12 cellular contexts compared by ENCODE assay signal in the genomic region with DNA sequence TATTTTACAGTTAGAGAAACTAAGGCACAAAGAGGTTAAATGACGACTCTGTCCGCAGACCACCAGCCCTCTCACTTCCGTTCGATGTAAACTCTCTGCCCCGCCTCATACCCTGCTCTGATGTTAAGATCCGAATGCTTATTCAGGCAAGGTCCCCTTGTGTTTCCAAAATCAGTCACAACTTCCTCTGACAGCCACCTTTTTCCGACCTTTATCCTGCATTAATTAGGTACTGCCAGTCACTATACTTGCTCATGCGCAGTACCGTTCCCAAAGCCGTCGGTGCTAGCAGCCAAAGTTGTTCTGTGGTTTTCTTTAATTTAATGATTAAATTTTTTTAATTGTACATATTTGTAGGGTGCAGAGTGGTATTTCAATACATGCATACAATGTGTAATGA. TPM values are rescaled to one million over a fixed set of nuclear protein-coding genes. Genes with fewer than 3 reads are reported as not detected.
DNase-seq lines count a peak whose midpoint lies in the region; ATAC-seq, FAIRE-seq and TF ChIP-seq lines count a peak whose summit lies in the region.
"Not testable (repeated sequence)": the region's sequence is repeated elsewhere in the genome, so short reads cannot be mapped to it uniquely, and the experiment has no call there.
"Had no signal": no experiment of that assay in that cellular context is flagged by ENCODE, and none has a peak within 500 bp of the region (broad histone marks: within the 10 kb centered on the region; RNA-seq: fewer than 3 reads in every experiment).

No MANE protein-coding gene starts in this region.

- peak overlapping the region; percentile 95; the same call in 1 of the 2 replicates for H2AFZ ChIP-seq in K562 (ENCODE audit: low read depth, low read length)

- FAIRE-seq in K562 (lab: Jason Lieb, UNC): not testable (repeated sequence)

- TF ChIP-seq EP300 in K562 (IDR thresholded peaks at IDR 0.05; ENCODE audit: low read length): not testable (repeated sequence)

- WGBS in K562 (ENCODE audit: insufficient coverage, low coverage, missing lambda C conversion rate): 40% methylated on average over 5 of the region's 11 CpGs

- H3K9me3 ChIP-seq in Panc1 (ENCODE audit: control insufficient read depth, insufficient read depth, low read depth, low read length); K562 (replicated peaks; ENCODE audit: control insufficient read depth, insufficient read depth, low read depth, low read length); muscle layer of duodenum (ENCODE audit: control insufficient read depth in 1 of 2, low read length in 2 of 2); upper lobe of right lung: not testable (repeated sequence)

- H3K27me3 Mint-ChIP-seq in activated CD8-positive, alpha-beta memory T cell treated with anti-CD3 and anti-CD28 coated beads, Interleukin-2, amount 10 ng/mL, durations not matched to agents 7 days and 5 days: not testable (repeated sequence)

- not testable (repeated sequence) for H3K36me3 Mint-ChIP-seq in activated CD8-positive, alpha-beta memory T cell treated with anti-CD3 and anti-CD28 coated beads, Interleukin-2, amount 10 ng/mL, durations not matched to agents 7 days and 5 days

- peak; percentile 6 for DNase-seq in GM12865 (ENCODE audit: low read depth)
- not testable (repeated sequence) for DNase-seq in Panc1 (ENCODE audit: low read depth, low spot score); K562 (ENCODE audit: extremely low read depth in 1 of 4, low spot score in 3 of 4); fibroblast of pulmonary artery (ENCODE audit: low read depth); upper lobe of right lung
- DNase-seq in activated CD8-positive, alpha-beta memory T cell treated with anti-CD3 and anti-CD28 coated beads, Interleukin-2, amount 10 ng/mL, durations not matched to agents 7 days and 5 days: peak; percentile 46
- peak; percentile 49 for DNase-seq in stimulated activated CD4-positive, alpha-beta T cell treated with anti-CD3 and anti-CD28 coated beads, Interleukin-15, amount 100 ng/mL, for 24 hours

- peak overlapping the region; percentile 56 for H3K27ac Mint-ChIP-seq in activated CD8-positive, alpha-beta memory T cell treated with anti-CD3 and anti-CD28 coated beads, Interleukin-2, amount 10 ng/mL, durations not matched to agents 7 days and 5 days

- not testable (repeated sequence) for H3K4me1 Mint-ChIP-seq in activated CD8-positive, alpha-beta memory T cell treated with anti-CD3 and anti-CD28 coated beads, Interleukin-2, amount 10 ng/mL, durations not matched to agents 7 days and 5 days

- H3K4me1 ChIP-seq in Panc1 (ENCODE audit: control insufficient read depth, insufficient read depth, low read length); K562 (replicated peaks in 1 of 2; ENCODE audit: control insufficient read depth in 2 of 2, insufficient read depth in 2 of 2, low read length in 2 of 2); muscle layer of duodenum (ENCODE audit: control insufficient read depth in 1 of 2, insufficient read depth in 2 of 2, low read length in 2 of 2); upper lobe of right lung: not testable (repeated sequence)

- H3K79me2 ChIP-seq in K562 (ENCODE audit: control insufficient read depth, insufficient read depth, low read length): not testable (repeated sequence)

- in situ Hi-C loops in Panc1 (cut with HindIII; ENCODE audit: low pct_unique_long_range_greater_than_20kb, low sequenced_read_pairs): not testable (repeated sequence)
- in situ Hi-C loops in K562 (cut with MboI): loop anchor here (10.0 kb wide), 1 partner anchor 196 kb away; no protein-coding TSS in a partner anchor

- H3K9ac ChIP-seq in K562 (ENCODE audit: insufficient read depth in 1 of 2, low read depth in 2 of 2, low read length in 2 of 2): not testable (repeated sequence)

- H3K4me3 ChIP-seq in GM12865 (ENCODE audit: low read depth, low read length) (peak overlapping the region; percentile 56), Panc1 (ENCODE audit: low read depth in 2 of 2, low read length in 2 of 2) (peak overlapping the region; percentile 59 to 68), fibroblast of pulmonary artery (replicated peaks; ENCODE audit: low read depth, low read length) (peak overlapping the region; percentile 61), muscle layer of duodenum (ENCODE audit: low read depth in 1 of 2, low read length in 2 of 2) (peak overlapping the region; percentile 67 to 73), upper lobe of right lung (peak overlapping the region; percentile 56)
- not testable (repeated sequence) for H3K4me3 ChIP-seq in K562

- CTCF ChIA-PET in Panc1 (lab: Charles Lee): interaction anchor here (0.5 kb wide), 1 partner anchor 146 kb away, joined by 3 read pairs; no protein-coding TSS in a partner anchor
- CTCF ChIA-PET in activated CD8-positive, alpha-beta memory T cell treated with anti-CD3 and anti-CD28 coated beads, Interleukin-2, amount 10 ng/mL, durations not matched to agents 7 days and 5 days (lab: Charles Lee): interaction anchor here (1.4 kb wide), 1 partner anchor 188 kb away, joined by 3 read pairs; no protein-coding TSS in a partner anchor
- CTCF ChIA-PET in K562 (lab: Yijun Ruan, JAX; ENCODE audit: low intra/inter-chr PET ratio): not testable (repeated sequence)

- not testable (repeated sequence) for H3K36me3 ChIP-seq in Panc1 (ENCODE audit: control insufficient read depth, insufficient read depth, low read length); K562 (ENCODE audit: control insufficient read depth, insufficient read depth, low read length); muscle layer of duodenum (ENCODE audit: control insufficient read depth in 1 of 2, insufficient read depth in 2 of 2, low read length in 2 of 2); upper lobe of right lung

- not testable (repeated sequence) for H4K20me1 ChIP-seq in K562 (replicated peaks; ENCODE audit: control insufficient read depth, insufficient read depth, low read length)

- intact Hi-C loops in Panc1 (cut with micrococcal nuclease; ENCODE audit: unreplicated experiment); K562 (cut with micrococcal nuclease): not testable (repeated sequence)
- intact Hi-C loops in upper lobe of right lung (cut with DNase I): loop anchor here (10.0 kb wide), 1 partner anchor 186 kb away; a partner anchor contains a TSS

- POLR2A ChIA-PET in Panc1 (lab: Charles Lee); K562 (lab: Yijun Ruan, JAX): not testable (repeated sequence)

- BruUV-seq in Panc1 (replicated peaks; lab: Mats Ljungman, UMichigan); K562 (replicated peaks; lab: Mats Ljungman, UMichigan): not testable (repeated sequence)

- not testable (repeated sequence) for ATAC-seq in Panc1, K562, upper lobe of right lung
- ATAC-seq in activated CD8-positive, alpha-beta memory T cell treated with anti-CD3 and anti-CD28 coated beads, Interleukin-2, amount 10 ng/mL, durations not matched to agents 7 days and 5 days: peak; percentile 68

- H3K4me2 ChIP-seq in K562 (ENCODE audit: insufficient read depth, low read length): not testable (repeated sequence)

- not testable (repeated sequence) for TF ChIP-seq RAD21 in K562 (CRISPR knock-in tag; conservative IDR thresholded peaks at IDR 0.05 in 1 of 2, IDR thresholded peaks at IDR 0.05 in 1 of 2)

- H3K9me3 Mint-ChIP-seq in activated CD8-positive, alpha-beta memory T cell treated with anti-CD3 and anti-CD28 coated beads, Interleukin-2, amount 10 ng/mL, durations not matched to agents 7 days and 5 days (ENCODE audit: low read depth): not testable (repeated sequence)

- peak overlapping the region; percentile 32 for H3K4me3 Mint-ChIP-seq in activated CD8-positive, alpha-beta memory T cell treated with anti-CD3 and anti-CD28 coated beads, Interleukin-2, amount 10 ng/mL, durations not matched to agents 7 days and 5 days

- not testable (repeated sequence) for H3K27ac ChIP-seq in Panc1 (ENCODE audit: low read length); K562 (ENCODE audit: extremely low read depth, low read depth, low read length); muscle layer of duodenum (ENCODE audit: low read length)
- peak overlapping the region; percentile 97 for H3K27ac ChIP-seq in upper lobe of right lung

- TF ChIP-seq POLR2A in K562 (conservative IDR thresholded peaks at IDR 0.05): not testable (repeated sequence)

- H3K27me3 ChIP-seq in Panc1 (ENCODE audit: control insufficient read depth, insufficient read depth, low read length); K562 (ENCODE audit: control insufficient read depth in 2 of 2, insufficient read depth in 2 of 2, low read length in 2 of 2); muscle layer of duodenum (ENCODE audit: low read depth, low read length); upper lobe of right lung: not testable (repeated sequence)

- TF ChIP-seq CTCF in GM12865 (IDR thresholded peaks at IDR 0.05; ENCODE audit: insufficient read depth, low read depth, low read length, missing control alignments); Panc1 (IDR thresholded peaks at IDR 0.05); K562 (IDR thresholded peaks at IDR 0.05 in 2 of 3, conservative IDR thresholded peaks at IDR 0.05 in 1 of 3; ENCODE audit: insufficient read depth in 2 of 3, low read depth in 1 of 3, low read length in 3 of 3); fibroblast of pulmonary artery (IDR thresholded peaks at IDR 0.05; ENCODE audit: low read length, missing control alignments); upper lobe of right lung (IDR thresholded peaks at IDR 0.05): not testable (repeated sequence)

- H3K9me1 ChIP-seq in K562 (ENCODE audit: control insufficient read depth, insufficient read depth, low read length): not testable (repeated sequence)

RNA-seq across cellular contexts. Expression of a gene that starts 13.7 kb away (rescaled TPM):
- total RNA-seq in Panc1 (2021; ENCODE audit: unreplicated experiment): not detected
- polyA plus RNA-seq in Panc1 (2012; ENCODE audit: insufficient read length): not detected
- total RNA-seq in activated CD8-positive, alpha-beta memory T cell treated with anti-CD3 and anti-CD28 coated beads, Interleukin-2, amount 10 ng/mL, durations not matched to agents 7 days and 5 days: not detected
- not detected in 2 replicates for total RNA-seq in K562 (2011; cell fraction: chromatin; rRNA removed; ENCODE audit: low replicate concordance)
- not detected in 2 replicates for total RNA-seq in K562 (2011; cell fraction: nucleolus; rRNA removed)
- total RNA-seq in K562 (2011; cell fraction: nucleoplasm; rRNA removed): not detected in 2 replicates
- not detected in 2 replicates for total RNA-seq in K562 (2014; rRNA removed)
- total RNA-seq in K562 (2014; rRNA removed; fragmentation: Illumina TruSeq; extraction: Trizol): not detected in 2 replicates
- not detected in 2 replicates for total RNA-seq in K562 (2015; rRNA removed; fragmentation: Illumina TruSeq; extraction: Trizol)
- total RNA-seq in K562 (2021): not detected in 2 replicates
- polyA plus RNA-seq in K562 (2011; rRNA removed): not detected in 2 replicates
- polyA plus RNA-seq in K562 (2011; cell fraction: cytosol; rRNA removed): not detected in 2 replicates
- not detected in 2 replicates for polyA plus RNA-seq in K562 (2011; cell fraction: nucleus; rRNA removed)
- not detected in 2 replicates for polyA plus RNA-seq in K562 (2012)
- not detected in 2 replicates for polyA plus RNA-seq in K562 (2014; fragmentation: Illumina TruSeq; extraction: Trizol)
- not detected for polyA plus RNA-seq in K562 (2014; fragmentation: Nextera tagmentation; extraction: Ambion mirVana)
- not detected in 2 replicates for polyA plus RNA-seq in K562 (2014; rRNA removed)
- polyA minus RNA-seq in K562 (2011; rRNA and poly(A)+ RNA removed): not detected in 2 replicates
- polyA minus RNA-seq in K562 (2011; cell fraction: cytosol; rRNA and poly(A)+ RNA removed): not detected in 2 replicates
- polyA minus RNA-seq in K562 (2011; cell fraction: nucleus; rRNA and poly(A)+ RNA removed): not detected in 2 replicates
- not detected for total RNA-seq in upper lobe of right lung
- total RNA-seq: chondrocyte, foreskin keratinocyte, kidney epithelial cell had no signal
- polyA plus RNA-seq: foreskin keratinocyte, neural cell had no signal

RNA-seq across cellular contexts. Expression of a gene that starts 16.7 kb away (rescaled TPM):
- total RNA-seq in Panc1 (2021; ENCODE audit: unreplicated experiment) (11.1 TPM), K562 (2014; rRNA removed) (1.7 and 1.9 TPM in 2 replicates), K562 (2014; rRNA removed; fragmentation: Illumina TruSeq; extraction: Trizol) (4.7 and 4.8 TPM in 2 replicates), K562 (2015; rRNA removed; fragmentation: Illumina TruSeq; extraction: Trizol) (4.0 and 5.0 TPM in 2 replicates), K562 (2021) (2.8 and 3.5 TPM in 2 replicates), upper lobe of right lung (5.0 TPM)
- 5.2 TPM for polyA plus RNA-seq in Panc1 (2012; ENCODE audit: insufficient read length)
- 1 to 10 TPM; 7.9 to 8.9 TPM for total RNA-seq in activated CD8-positive, alpha-beta memory T cell treated with anti-CD3 and anti-CD28 coated beads, Interleukin-2, amount 10 ng/mL, durations not matched to agents 7 days and 5 days
- total RNA-seq in K562 (2011; cell fraction: chromatin; rRNA removed; ENCODE audit: low replicate concordance): 0.93 and 5.2 TPM in 2 replicates
- total RNA-seq in K562 (2011; cell fraction: nucleolus; rRNA removed): 0.83 and 1.6 TPM in 2 replicates
- 1.6 and 2.4 TPM in 2 replicates for total RNA-seq in K562 (2011; cell fraction: nucleoplasm; rRNA removed)
- polyA plus RNA-seq in K562 (2011; rRNA removed) (4.6 and 5.1 TPM in 2 replicates), K562 (2014; fragmentation: Illumina TruSeq; extraction: Trizol) (4.0 and 4.3 TPM in 2 replicates), K562 (2014; fragmentation: Nextera tagmentation; extraction: Ambion mirVana) (1 to 10 TPM in 1 of 2 experiments, under 1 TPM in 1; 0.59 to 1.4 TPM), K562 (2014; rRNA removed) (2.8 and 3.9 TPM in 2 replicates)
- polyA plus RNA-seq in K562 (2011; cell fraction: cytosol; rRNA removed): 0.55 and 1.9 TPM in 2 replicates
- 4.4 and 6.6 TPM in 2 replicates for polyA plus RNA-seq in K562 (2011; cell fraction: nucleus; rRNA removed)
- polyA plus RNA-seq in K562 (2012): 2.1 and 2.7 TPM in 2 replicates
- 3.7 and 6.4 TPM in 2 replicates for polyA minus RNA-seq in K562 (2011; rRNA and poly(A)+ RNA removed)
- 1.9 TPM in 2 replicates for polyA minus RNA-seq in K562 (2011; cell fraction: cytosol; rRNA and poly(A)+ RNA removed)
- polyA minus RNA-seq in K562 (2011; cell fraction: nucleus; rRNA and poly(A)+ RNA removed): 1.1 and 2.8 TPM in 2 replicates

RNA-seq across cellular contexts. Expression of a gene that starts 51.0 kb away (rescaled TPM):
- total RNA-seq in Panc1 (2021; ENCODE audit: unreplicated experiment) (3.0 TPM), K562 (2014; rRNA removed) (0.14 and 0.20 TPM in 2 replicates), K562 (2014; rRNA removed; fragmentation: Illumina TruSeq; extraction: Trizol) (0.41 and 0.55 TPM in 2 replicates), K562 (2015; rRNA removed; fragmentation: Illumina TruSeq; extraction: Trizol) (0.45 and 1.1 TPM in 2 replicates), K562 (2021) (0.27 and 0.29 TPM in 2 replicates), upper lobe of right lung (3.2 TPM)
- 1.8 TPM for polyA plus RNA-seq in Panc1 (2012; ENCODE audit: insufficient read length)
- 1 to 10 TPM in 1 of 2 experiments, under 1 TPM in 1; 0.89 to 3.2 TPM for total RNA-seq in activated CD8-positive, alpha-beta memory T cell treated with anti-CD3 and anti-CD28 coated beads, Interleukin-2, amount 10 ng/mL, durations not matched to agents 7 days and 5 days
- total RNA-seq in K562 (2011; cell fraction: chromatin; rRNA removed; ENCODE audit: low replicate concordance): 0.25 and 1.2 TPM in 2 replicates
- total RNA-seq in K562 (2011; cell fraction: nucleolus; rRNA removed): 0.39 TPM in 1 of 2 replicates, not detected in the other
- 0.22 TPM in 1 of 2 replicates, not detected in the other for total RNA-seq in K562 (2011; cell fraction: nucleoplasm; rRNA removed)
- polyA plus RNA-seq in K562 (2011; rRNA removed) (0.06 and 0.60 TPM in 2 replicates), K562 (2014; fragmentation: Illumina TruSeq; extraction: Trizol) (0.35 and 0.67 TPM in 2 replicates), K562 (2014; fragmentation: Nextera tagmentation; extraction: Ambion mirVana) (under 1 TPM; 0.17 to 0.34 TPM), K562 (2014; rRNA removed) (0.18 and 0.37 TPM in 2 replicates)
- 0.04 and 0.25 TPM in 2 replicates for polyA plus RNA-seq in K562 (2011; cell fraction: cytosol; rRNA removed)
- polyA plus RNA-seq in K562 (2011; cell fraction: nucleus; rRNA removed): 0.09 and 0.76 TPM in 2 replicates
- polyA plus RNA-seq in K562 (2012): 0.42 and 1.1 TPM in 2 replicates
- polyA minus RNA-seq in K562 (2011; rRNA and poly(A)+ RNA removed): 0.33 TPM in 1 of 2 replicates, not detected in the other
- not detected in 2 replicates for polyA minus RNA-seq in K562 (2011; cell fraction: cytosol; rRNA and poly(A)+ RNA removed)
- polyA minus RNA-seq in K562 (2011; cell fraction: nucleus; rRNA and poly(A)+ RNA removed): 0.13 and 0.33 TPM in 2 replicates
